25 cellular contexts compared by ENCODE assay signal in the genomic region with DNA sequence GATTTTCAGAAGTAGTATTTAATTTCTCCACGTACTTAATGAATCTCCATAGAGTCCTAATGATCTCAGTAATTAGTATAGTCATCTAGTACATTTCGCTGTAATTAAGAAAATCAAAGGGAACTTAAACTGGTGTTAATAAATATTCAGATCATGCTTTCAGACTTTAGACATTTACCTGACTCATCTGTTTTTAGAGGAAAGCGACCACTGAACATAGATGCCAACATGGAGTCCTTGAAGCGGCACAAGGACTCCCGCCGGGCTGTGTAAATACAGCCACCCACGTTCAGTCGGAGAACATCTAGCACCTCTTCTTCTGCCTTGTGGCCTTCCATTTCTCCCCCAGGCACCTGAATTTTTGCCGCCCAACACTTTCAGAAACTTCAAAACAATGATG.
"Had no signal": no experiment of that assay in that cellular context is flagged by ENCODE, and none has a peak within 500 bp of the region (broad histone marks: within the 10 kb centered on the region; RNA-seq: fewer than 3 reads in every experiment).

No MANE protein-coding gene starts in this region.

- H3K9me3 ChIP-seq: left ventricle myocardium inferior, psoas muscle, right atrium auricular region, transverse colon had no signal

- H3K4me3 Mint-ChIP-seq: activated CD4-positive, alpha-beta memory T cell treated with anti-CD3 and anti-CD28 coated beads for 36 hours; activated T-cell treated with anti-CD3 and anti-CD28 coated beads, Interleukin-2, amount 50 U/mL, for 4 hours; activated T-helper 17 cell treated with anti-CD3 and anti-CD28 coated beads, Interleukin-2, amount 50 U/mL, for 72 hours; natural killer cell; neural progenitor cell had no signal

- H3K4me3 ChIP-seq: coronary artery, dorsolateral prefrontal cortex, left ventricle myocardium inferior, lung, neural progenitor cell, psoas muscle, right atrium auricular region, transverse colon had no signal

- H3K36me3 Mint-ChIP-seq: natural killer cell had no signal

- H3K27ac ChIP-seq: brain microvascular endothelial cell, coronary artery, dorsolateral prefrontal cortex, left ventricle myocardium inferior, neural progenitor cell, parathyroid adenoma, psoas muscle, right atrium auricular region, VCaP had no signal

- H3K27ac Mint-ChIP-seq: activated CD4-positive, alpha-beta memory T cell treated with anti-CD3 and anti-CD28 coated beads for 36 hours; neural progenitor cell had no signal

- H3K4me1 ChIP-seq: psoas muscle had no signal

- H3K36me3 ChIP-seq: neural progenitor cell had no signal

- H3K27me3 ChIP-seq: brain microvascular endothelial cell, dorsolateral prefrontal cortex, neural progenitor cell, right atrium auricular region, transverse colon had no signal

- H3K27me3 Mint-ChIP-seq: activated CD4-positive, alpha-beta memory T cell treated with anti-CD3 and anti-CD28 coated beads for 36 hours; activated T-helper 17 cell treated with anti-CD3 and anti-CD28 coated beads, Interleukin-2, amount 50 U/mL, for 72 hours had no signal

- DNase-seq: activated CD4-positive, alpha-beta memory T cell treated with anti-CD3 and anti-CD28 coated beads for 36 hours; activated CD4-positive, alpha-beta T cell treated with anti-CD3 and anti-CD28 coated beads for 4 hours; activated gamma-delta T cell treated with Interleukin-2 at 50 U/mL for 16 hours; activated naive CD4-positive, alpha-beta T cell treated with anti-CD3 and anti-CD28 coated beads, Interleukin-2, amount 50 U/mL, for 16 hours; activated T-cell treated with anti-CD3 and anti-CD28 coated beads, Interleukin-2, amount 50 U/mL, for 4 hours; brain microvascular endothelial cell; dorsolateral prefrontal cortex; effector memory CD4-positive, alpha-beta T cell; islet precursor cell; left ventricle myocardium inferior; mesendoderm; natural killer cell; occipital lobe; psoas muscle; stimulated activated CD4-positive, alpha-beta T cell treated with anti-CD3 and anti-CD28 coated beads, Interleukin-15, amount 100 ng/mL, for 24 hours; stimulated activated CD4-positive, alpha-beta T cell treated with anti-CD3 and anti-CD28 coated beads, Interleukin-2, amount 100 ng/mL, for 24 hours; stimulated activated naive CD4-positive, alpha-beta T cell treated with Interleukin-2 at 50 U/mL for 16 hours; transverse colon had no signal

- ATAC-seq: activated T-cell treated with anti-CD3 and anti-CD28 coated beads, Interleukin-2, amount 50 U/mL, for 4 hours; activated T-helper 17 cell treated with anti-CD3 and anti-CD28 coated beads, Interleukin-2, amount 50 U/mL, for 72 hours; natural killer cell; psoas muscle had no signal

- H3K9me3 Mint-ChIP-seq: activated T-helper 17 cell treated with anti-CD3 and anti-CD28 coated beads, Interleukin-2, amount 50 U/mL, for 72 hours had no signal
